Comparison of ENCODE assay signal across 28 cellular contexts in the genomic region with DNA sequence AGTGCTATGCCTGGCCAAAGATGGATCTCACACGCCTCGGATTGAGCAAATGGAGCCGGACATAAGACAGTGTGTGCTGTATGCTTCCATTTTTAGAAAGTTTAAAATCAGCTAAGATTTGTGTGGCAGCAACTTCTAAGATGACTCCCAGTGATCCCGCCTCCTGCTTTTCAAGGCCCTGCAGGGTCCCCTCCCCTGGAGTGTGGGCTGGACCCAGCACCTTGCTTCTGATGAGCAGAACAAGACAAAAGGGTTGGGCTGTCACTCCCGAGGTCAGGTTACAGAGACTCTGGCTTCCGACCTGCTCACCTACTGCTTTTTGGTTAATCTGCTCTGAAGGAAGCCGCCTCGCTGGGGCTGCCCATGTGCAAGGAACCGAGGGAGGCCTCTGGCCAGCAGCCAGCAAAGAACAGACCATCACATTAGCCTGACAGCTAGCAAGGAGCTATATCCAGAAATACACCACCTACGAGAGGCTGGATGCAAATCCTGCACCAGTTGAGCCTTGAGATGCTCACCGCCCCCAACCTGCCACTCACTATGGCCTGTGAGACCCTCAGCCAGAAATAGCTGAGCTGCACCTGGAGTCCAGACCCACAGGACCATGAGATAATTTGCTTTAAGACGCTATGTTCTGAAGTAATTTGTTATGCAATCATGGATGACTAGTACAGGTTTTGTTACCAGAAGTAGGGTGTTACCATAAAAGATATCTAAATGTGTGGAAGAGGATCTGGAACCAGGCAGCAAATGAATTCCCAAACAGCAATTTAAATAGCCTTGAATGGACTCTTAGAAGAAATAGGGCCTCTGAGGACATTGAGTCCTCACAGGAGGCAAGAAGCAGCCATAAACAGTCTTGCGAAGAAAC. TPM values are rescaled to one million over a fixed set of nuclear protein-coding genes. Genes with fewer than 3 reads are reported as not detected.
DNase-seq lines count a peak whose midpoint lies in the region; ATAC-seq and TF ChIP-seq lines count a peak whose summit lies in the region.
"Had no signal": no experiment of that assay in that cellular context is flagged by ENCODE, and none has a peak within 500 bp of the region (broad histone marks: within the 10 kb centered on the region; RNA-seq: fewer than 3 reads in every experiment).

No MANE protein-coding gene starts in this region.

- no peaks in the 10 kb centered on the region for H3K79me1 ChIP-seq in H9 (ENCODE audit: insufficient read depth, low read depth, low read length, poor library complexity, severe bottlenecking)

- H3K27ac Mint-ChIP-seq in H9: peak overlapping the region; percentile 9 to 83 (median 49); a peak in 3 of 7 replicates
- H3K27ac Mint-ChIP-seq: activated naive CD4-positive, alpha-beta T cell treated with anti-CD3 and anti-CD28 coated beads, Interleukin-2, amount 10 ng/mL, durations not matched to agents 7 days and 5 days; activated T-helper 1 cell treated with anti-CD3 and anti-CD28 coated beads, Interleukin-12 subunit alpha, Interleukin-12 subunit beta, Interleukin-2, Interleukin-4 antibody, amounts not matched to agents 30 ng/mL and 10 ng/mL and 1 ng/mL, durations not matched to agents 14 hours and 24 hours and 36 hours; CD4-positive, CD25-positive, alpha-beta regulatory T cell; mesothelial cell of epicardium; naive thymus-derived CD4-positive, alpha-beta T cell; stimulated activated naive CD8-positive, alpha-beta T cell treated with anti-CD3 and anti-CD28 coated beads, Interleukin-15, amount 100 ng/mL, for 72 hours had no signal

- no peaks in the 10 kb centered on the region for H3K9me3 ChIP-seq in H9 (ENCODE audit: control insufficient read depth, low read depth, low read length)
- H3K9me3 ChIP-seq: colonic mucosa had no signal

- H3K56ac ChIP-seq in H9 (ENCODE audit: insufficient read length, low read depth, low read length): no peak overlapping the region

- no peak overlapping the region for H3K4ac ChIP-seq in H9 (ENCODE audit: low read depth, low read length)

- H3K27me3 ChIP-seq in H9 (ENCODE audit: insufficient read depth, low read length): no peaks in the 10 kb centered on the region
- H3K27me3 ChIP-seq: breast epithelium, colonic mucosa, hepatocyte had no signal

- H2AK5ac ChIP-seq in H9 (ENCODE audit: insufficient read length, low read length): no peak overlapping the region

- H4K20me1 ChIP-seq in H9 (ENCODE audit: control insufficient read depth, insufficient read depth, insufficient read length): no peaks in the 10 kb centered on the region

- no peak overlapping the region for H4K91ac ChIP-seq in H9 (ENCODE audit: insufficient read length, low read depth, low read length)

- no peaks in the 10 kb centered on the region for H3K27me3 Mint-ChIP-seq in H9 (ENCODE audit: low read depth)
- H3K27me3 Mint-ChIP-seq: activated naive CD4-positive, alpha-beta T cell treated with anti-CD3 and anti-CD28 coated beads, Interleukin-2, amount 10 ng/mL, durations not matched to agents 7 days and 5 days had no signal

- ATAC-seq in GM19395 (IDR thresholded peaks at IDR 0.05; ENCODE audit: unreplicated experiment): no peak
- ATAC-seq: naive thymus-derived CD4-positive, alpha-beta T cell; stimulated activated naive CD8-positive, alpha-beta T cell treated with anti-CD3 and anti-CD28 coated beads, Interleukin-15, amount 100 ng/mL, for 72 hours had no signal

- no peaks in the 10 kb centered on the region for H3K9me3 Mint-ChIP-seq in H9
- H3K9me3 Mint-ChIP-seq: activated T-helper 1 cell treated with anti-CD3 and anti-CD28 coated beads, Interleukin-12 subunit alpha, Interleukin-12 subunit beta, Interleukin-2, Interleukin-4 antibody, amounts not matched to agents 30 ng/mL and 10 ng/mL and 1 ng/mL, durations not matched to agents 14 hours and 24 hours and 36 hours; CD4-positive, CD25-positive, alpha-beta regulatory T cell; mesothelial cell of epicardium; stimulated activated naive CD8-positive, alpha-beta T cell treated with anti-CD3 and anti-CD28 coated beads, Interleukin-15, amount 100 ng/mL, for 72 hours had no signal

- DNase-seq in H9: no peak
- peak; percentile 20 for DNase-seq in NCI-H69 (lab: John Stamatoyannopoulos, UW)
- peak; percentile 42 for DNase-seq in islet precursor cell
- no peak for DNase-seq in effector CD4-positive, alpha-beta T cell
- DNase-seq in NCI-H146 treated with DMSO at 0.1 percent for 48 hours (lab: John Stamatoyannopoulos, UW; ENCODE audit: unreplicated experiment): no peak
- DNase-seq: activated CD4-positive, CD25-positive, alpha-beta regulatory T cell; activated naive CD4-positive, alpha-beta T cell treated with anti-CD3 and anti-CD28 coated beads, Interleukin-2, amount 10 ng/mL, durations not matched to agents 7 days and 5 days; CD4-positive, CD25-positive, alpha-beta regulatory T cell; colonic mucosa; foreskin fibroblast; GM23248; naive thymus-derived CD4-positive, alpha-beta T cell; NCI-H1092 treated with DMSO at 0.1 percent for 48 hours; NCI-H1930; NCI-H774; retina; small intestine; stimulated activated CD8-positive, alpha-beta memory T cell treated with anti-CD3 and anti-CD28 coated beads, Interleukin-4, amount 100 ng/mL, for 48 hours; stimulated activated naive CD8-positive, alpha-beta T cell treated with anti-CD3 and anti-CD28 coated beads, Interleukin-15, amount 100 ng/mL, for 72 hours; T-helper 1 cell; trophoblast cell had no signal

- H3K14ac ChIP-seq in H9 (ENCODE audit: insufficient read depth, low read length): no peak overlapping the region

- WGBS in H9 (ENCODE audit: extremely low coverage, insufficient read length, low lambda C conversion rate): no CpG with 5 or more reads among the region's 13 CpGs

- H2BK5ac ChIP-seq in H9 (ENCODE audit: insufficient read length, low read length): no peak overlapping the region

- H3K4me1 Mint-ChIP-seq in H9: peaks cover 9 to 10% of the 10 kb centered on the region in 2 experiments
- H3K4me1 Mint-ChIP-seq: activated naive CD4-positive, alpha-beta T cell treated with anti-CD3 and anti-CD28 coated beads, Interleukin-2, amount 10 ng/mL, durations not matched to agents 7 days and 5 days; CD4-positive, CD25-positive, alpha-beta regulatory T cell; stimulated activated naive CD8-positive, alpha-beta T cell treated with anti-CD3 and anti-CD28 coated beads, Interleukin-15, amount 100 ng/mL, for 72 hours had no signal

- H3K9ac ChIP-seq in H9 (ENCODE audit: extremely low read depth, insufficient read length, low read length): no peak overlapping the region
- H3K9ac ChIP-seq: GM23248 had no signal

- H3K27ac ChIP-seq in H9 (ENCODE audit: insufficient read length, low read depth, low read length) (no peak overlapping the region), temporal lobe (ENCODE audit: low read depth, low read length) (peak overlapping the region; percentile 74)
- H3K27ac ChIP-seq: breast epithelium, colonic mucosa, GM23248 had no signal

- H3K79me2 ChIP-seq in H9 (ENCODE audit: insufficient read depth, low read length): no peaks in the 10 kb centered on the region
- H3K79me2 ChIP-seq: hepatocyte had no signal

- H2BK120ac ChIP-seq in H9 (ENCODE audit: low read depth, low read length, poor library complexity, severe bottlenecking): no peak overlapping the region

- no peak overlapping the region for H2BK15ac ChIP-seq in H9 (ENCODE audit: low read depth, low read length)

- TF ChIP-seq CTCF in H9 (conservative IDR thresholded peaks at IDR 0.05): no peak

- H3K18ac ChIP-seq in H9 (ENCODE audit: insufficient read length, low read depth, low read length): no peak overlapping the region

- H3K36me3 Mint-ChIP-seq in H9 (ENCODE audit: insufficient read depth in 1 of 3, low read depth in 3 of 3): peaks cover 46 to 74% (median 68%) of the 10 kb centered on the region in 3 experiments
- H3K36me3 Mint-ChIP-seq: activated naive CD4-positive, alpha-beta T cell treated with anti-CD3 and anti-CD28 coated beads, Interleukin-2, amount 10 ng/mL, durations not matched to agents 7 days and 5 days; CD4-positive, CD25-positive, alpha-beta regulatory T cell had no signal

- H4K5ac ChIP-seq in H9 (ENCODE audit: insufficient read length, low read depth, low read length): no peak overlapping the region

- no peaks in the 10 kb centered on the region for H3K23me2 ChIP-seq in H9 (ENCODE audit: insufficient read length, low read depth, low read length, poor library complexity, severe bottlenecking)

- no peak overlapping the region for H3T11ph ChIP-seq in H9 (ENCODE audit: low read length)

- no peaks in the 10 kb centered on the region for H3K4me1 ChIP-seq in H9 (ENCODE audit: insufficient read depth, low read length)
- H3K4me1 ChIP-seq: breast epithelium, colonic mucosa had no signal

- no peak overlapping the region for H4K8ac ChIP-seq in H9 (replicated peaks; ENCODE audit: insufficient read length, low read depth, low read length)

- no peak overlapping the region for H2BK20ac ChIP-seq in H9 (ENCODE audit: low read depth, low read length, poor library complexity, severe bottlenecking)

- H3K23ac ChIP-seq in H9 (ENCODE audit: insufficient read length, low read depth, low read length): no peak overlapping the region

- H3K4me2 ChIP-seq in H9 (ENCODE audit: insufficient read depth, insufficient read length, low read length): no peak overlapping the region
- H3K4me2 ChIP-seq: hepatocyte had no signal

- no peak overlapping the region for H2BK12ac ChIP-seq in H9 (ENCODE audit: insufficient read length, low read depth, low read length)

- no peak overlapping the region for H2AFZ ChIP-seq in H9 (ENCODE audit: low read length)
- H2AFZ ChIP-seq: GM23248, hepatocyte had no signal

- no peak overlapping the region for H3K4me3 Mint-ChIP-seq in H9
- H3K4me3 Mint-ChIP-seq: activated naive CD4-positive, alpha-beta T cell treated with anti-CD3 and anti-CD28 coated beads, Interleukin-2, amount 10 ng/mL, durations not matched to agents 7 days and 5 days; activated T-helper 1 cell treated with anti-CD3 and anti-CD28 coated beads, Interleukin-12 subunit alpha, Interleukin-12 subunit beta, Interleukin-2, Interleukin-4 antibody, amounts not matched to agents 30 ng/mL and 10 ng/mL and 1 ng/mL, durations not matched to agents 14 hours and 24 hours and 36 hours; CD4-positive, CD25-positive, alpha-beta regulatory T cell; mesothelial cell of epicardium; naive thymus-derived CD4-positive, alpha-beta T cell; stimulated activated naive CD8-positive, alpha-beta T cell treated with anti-CD3 and anti-CD28 coated beads, Interleukin-15, amount 100 ng/mL, for 72 hours had no signal

RNA-seq across cellular contexts. Expression of gene CRMP1, which starts 47.6 kb away (rescaled TPM):
- total RNA-seq in H9 (2021) (71.6 and 73.1 TPM in 2 replicates), temporal lobe (551 TPM)
- total RNA-seq: activated T-helper 1 cell treated with anti-CD3 and anti-CD28 coated beads, Interleukin-12 subunit alpha, Interleukin-12 subunit beta, Interleukin-2, Interleukin-4 antibody, amounts not matched to agents 30 ng/mL and 10 ng/mL and 1 ng/mL, durations not matched to agents 14 hours and 24 hours and 36 hours; CD4-positive, CD25-positive, alpha-beta regulatory T cell; GM23248; M059J had no signal

Comparison
In these comparisons a context has a peak if more than half of its experiments do, and no peak if none do; other contexts are left out.
1. DNase-seq: peak in NCI-H69 (single experiment) and islet precursor cell (single experiment); none in H9 (single experiment), effector CD4-positive, alpha-beta T cell (single experiment) and NCI-H146 treated with DMSO at 0.1 percent for 48 hours (single experiment).